18 cellular contexts compared by ENCODE assay signal in genomic region chr15:65757256-65757655, GRCh38. TPM values are rescaled to one million over a fixed set of nuclear protein-coding genes. Genes with fewer than 3 reads are reported as not detected.
DNase-seq lines count a peak whose midpoint lies in the region; ATAC-seq and TF ChIP-seq lines count a peak whose summit lies in the region.
"Had no signal": no experiment of that assay in that cellular context is flagged by ENCODE, and none has a peak within 500 bp of the region (broad histone marks: within the 10 kb centered on the region; RNA-seq: fewer than 3 reads in every experiment).

No MANE protein-coding gene starts in this region.

- no peaks in the 10 kb centered on the region for H3K9me3 ChIP-seq in DOHH2 (ENCODE audit: control insufficient read depth, insufficient read depth, low read length)
- no peaks in the 10 kb centered on the region for H3K9me3 ChIP-seq in WERI-Rb-1 (ENCODE audit: severe bottlenecking)
- H3K9me3 ChIP-seq in ovary, result no peaks in the 10 kb centered on the region
- H3K9me3 ChIP-seq: Peyer's patch, SK-N-SH had no signal

- no peaks in the 10 kb centered on the region for H3K9me2 ChIP-seq in DOHH2 (replicated peaks; ENCODE audit: control insufficient read depth, low read length)
- H3K9me2 ChIP-seq: SK-N-SH had no signal

- no peaks in the 10 kb centered on the region for H4K20me1 ChIP-seq in DOHH2 (ENCODE audit: control insufficient read depth, insufficient read depth, low read depth, low read length)

- H3K27me3 ChIP-seq in DOHH2 (ENCODE audit: control insufficient read depth, low read length) (no peaks in the 10 kb centered on the region), WERI-Rb-1 (ENCODE audit: insufficient read depth, low read depth, severe bottlenecking) (no peaks in the 10 kb centered on the region), ovary (no peaks in the 10 kb centered on the region)
- H3K27me3 ChIP-seq: Peyer's patch had no signal

- H3K36me3 ChIP-seq in DOHH2 (ENCODE audit: control insufficient read depth, low read length), result peaks cover 78% of the 10 kb centered on the region
- H3K36me3 ChIP-seq in WERI-Rb-1, result no peaks in the 10 kb centered on the region
- no peaks in the 10 kb centered on the region for H3K36me3 ChIP-seq in ovary
- H3K36me3 ChIP-seq: Peyer's patch had no signal

- peak; percentile 71 for ATAC-seq in left colon
- no peak for ATAC-seq in GM21367 (IDR thresholded peaks at IDR 0.05; ENCODE audit: unreplicated experiment)
- ATAC-seq: HCT116 had no signal

- H3K4me2 ChIP-seq in DOHH2 (ENCODE audit: low read length), result peak overlapping the region; percentile 52
- H3K4me2 ChIP-seq: SK-N-SH had no signal

- H3K4me1 ChIP-seq in DOHH2 (ENCODE audit: control insufficient read depth, low read length), result peaks cover 82% of the 10 kb centered on the region
- H3K4me1 ChIP-seq in ovary (ENCODE audit: insufficient read depth), result no peaks in the 10 kb centered on the region
- H3K4me1 ChIP-seq: Peyer's patch had no signal

- WGBS in ovary, 3 donors, result 75 to 87% (median 85%) methylated on average over 2 of the region's 2 CpGs

- DNase-seq in NCI-H82 (lab: John Stamatoyannopoulos, UW) (peak; percentile 69), WERI-Rb-1 (peak; percentile 25), left colon (no peak), ovary (no peak), retina (no peak)
- DNase-seq: ACHN; CD8-positive, alpha-beta memory T cell; MV-4-11; NCI-H1417 treated with DMSO at 0.1 percent for 48 hours; NCI-H2081; NCI-H345; NCI-H526 treated with DMSO at 0.1 percent for 48 hours; Peyer's patch; Right ventricle myocardium superior; SK-N-SH had no signal

- TF ChIP-seq CTCF in DOHH2 (IDR thresholded peaks at IDR 0.05; ENCODE audit: low read depth, low read length, poor library complexity, severe bottlenecking), result no peak
- TF ChIP-seq CTCF in WERI-Rb-1 (IDR thresholded peaks at IDR 0.05; ENCODE audit: low read depth, low read length), result no peak
- no peak for TF ChIP-seq CTCF in ovary (IDR thresholded peaks at IDR 0.05)

- H3K4me3 ChIP-seq in DOHH2 (ENCODE audit: low read length) (no peak overlapping the region), WERI-Rb-1 (ENCODE audit: low read depth, low read length) (no peak overlapping the region), ovary (no peak overlapping the region)
- H3K4me3 ChIP-seq: Peyer's patch had no signal

- H3F3A ChIP-seq in DOHH2 (ENCODE audit: control insufficient read depth, insufficient read depth), result peaks cover 26% of the 10 kb centered on the region

- no peak for TF ChIP-seq EP300 in ovary (IDR thresholded peaks at IDR 0.05)

- TF ChIP-seq POLR2A in ovary (IDR thresholded peaks at IDR 0.05), result no peak

- intact Hi-C loops in left colon (cut with DNase I, micrococcal nuclease) (no loop called here), ovary (cut with DNase I) (no loop called here)

- H3K79me2 ChIP-seq in DOHH2 (ENCODE audit: control insufficient read depth, low read length), result peaks cover 89% of the 10 kb centered on the region

- H3K27ac ChIP-seq in DOHH2 (ENCODE audit: low read depth, low read length), result peak overlapping the region; percentile 82
- H3K27ac ChIP-seq in WERI-Rb-1, result no peak overlapping the region
- no peak overlapping the region for H3K27ac ChIP-seq in ovary
- H3K27ac ChIP-seq: Peyer's patch had no signal

RNA-seq across cellular contexts. Expression of gene DENND4A, which starts 34.8 kb away (rescaled TPM):
- total RNA-seq in left colon (10 to 100 TPM; 17.7 to 19.5 TPM), ovary (10 to 100 TPM; 40.0 to 63.9 (median 53.5) TPM)
- polyA plus RNA-seq in ovary, result 10 to 100 TPM; 10.2 to 15.5 TPM

Comparison
In these comparisons a context has a peak if more than half of its experiments do, and no peak if none do; other contexts are left out.
1. DNase-seq: peak in NCI-H82 (single experiment) and WERI-Rb-1 (single experiment); none in left colon (0 of 2), ovary (0 of 5) and retina (single experiment).